17 cellular contexts compared by ENCODE assay signal in the genomic region with DNA sequence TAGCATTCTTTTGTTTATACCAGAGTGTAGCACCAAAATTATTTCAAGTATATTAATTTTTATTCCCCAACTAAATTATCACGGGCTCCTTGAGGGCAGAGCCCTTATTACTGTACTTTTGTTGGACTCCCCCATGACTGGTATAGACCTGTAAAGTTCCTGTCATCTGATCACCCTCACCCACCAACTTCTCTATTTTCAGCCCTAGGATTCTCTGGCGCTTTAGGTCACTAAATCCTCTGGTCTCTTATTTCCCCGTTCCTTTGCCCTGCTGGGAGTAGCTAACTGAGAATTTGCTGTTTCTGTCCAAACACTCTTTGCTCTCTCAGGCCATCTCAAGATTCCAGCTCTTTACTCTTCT. TPM values are rescaled to one million over a fixed set of nuclear protein-coding genes. Genes with fewer than 3 reads are reported as not detected.
DNase-seq lines count a peak whose midpoint lies in the region; ATAC-seq lines count a peak whose summit lies in the region.
"Had no signal": no experiment of that assay in that cellular context is flagged by ENCODE, and none has a peak within 500 bp of the region (broad histone marks: within the 10 kb centered on the region; RNA-seq: fewer than 3 reads in every experiment).

No MANE protein-coding gene starts in this region.

- ATAC-seq in GM18498 (IDR thresholded peaks at IDR 0.05; ENCODE audit: unreplicated experiment) (peak; percentile 26), GM19328 (IDR thresholded peaks at IDR 0.05; ENCODE audit: unreplicated experiment) (peak; percentile 13), HG02852 (IDR thresholded peaks at IDR 0.05; ENCODE audit: unreplicated experiment) (peak; percentile 16), HG03565 (IDR thresholded peaks at IDR 0.05; ENCODE audit: unreplicated experiment) (peak; percentile 14), Right ventricle myocardium superior (ENCODE audit: poor library complexity) (no peak)
- no peak for ATAC-seq in activated naive CD8-positive, alpha-beta T cell treated with anti-CD3 and anti-CD28 coated beads, Interleukin-2, amount 50 U/mL, for 24 hours

- DNase-seq in NCI-H2196 treated with DMSO at 0.1 percent for 48 hours (lab: John Stamatoyannopoulos, UW; ENCODE audit: unreplicated experiment) (no peak), NCI-H2196 (lab: John Stamatoyannopoulos, UW; ENCODE audit: unreplicated experiment) (no peak), Right ventricle myocardium superior (no peak)
- DNase-seq in activated naive CD8-positive, alpha-beta T cell treated with anti-CD3 and anti-CD28 coated beads, Interleukin-2, amount 50 U/mL, for 24 hours, result no peak
- DNase-seq: DND-41, head of caudate nucleus, IMR-90, left ventricle myocardium inferior, NCI-H1105 treated with DMSO at 0.1 percent for 48 hours, NCI-H526 treated with DMSO at 0.1 percent for 48 hours had no signal

- H3K27me3 Mint-ChIP-seq in activated naive CD8-positive, alpha-beta T cell treated with anti-CD3 and anti-CD28 coated beads, Interleukin-2, amount 50 U/mL, for 24 hours, result no peaks in the 10 kb centered on the region
- H3K27me3 Mint-ChIP-seq: activated naive CD4-positive, alpha-beta T cell treated with anti-CD3 and anti-CD28 coated beads, Interleukin-2, amount 50 U/mL, for 24 hours had no signal

- H3K27ac Mint-ChIP-seq in activated naive CD8-positive, alpha-beta T cell treated with anti-CD3 and anti-CD28 coated beads, Interleukin-2, amount 50 U/mL, for 24 hours, result no peak overlapping the region
- H3K27ac Mint-ChIP-seq: activated naive CD4-positive, alpha-beta T cell treated with anti-CD3 and anti-CD28 coated beads, Interleukin-2, amount 50 U/mL, for 24 hours had no signal

- peaks cover 4% of the 10 kb centered on the region for H3K36me3 Mint-ChIP-seq in activated naive CD8-positive, alpha-beta T cell treated with anti-CD3 and anti-CD28 coated beads, Interleukin-2, amount 50 U/mL, for 24 hours (ENCODE audit: low read depth)
- H3K36me3 Mint-ChIP-seq: activated naive CD4-positive, alpha-beta T cell treated with anti-CD3 and anti-CD28 coated beads, Interleukin-2, amount 50 U/mL, for 24 hours had no signal

- intact Hi-C loops in Right ventricle myocardium superior (cut with DNase I), result no loop called here

- peaks cover 6% of the 10 kb centered on the region for H3K9me3 Mint-ChIP-seq in activated naive CD8-positive, alpha-beta T cell treated with anti-CD3 and anti-CD28 coated beads, Interleukin-2, amount 50 U/mL, for 24 hours
- H3K9me3 Mint-ChIP-seq: activated naive CD4-positive, alpha-beta T cell treated with anti-CD3 and anti-CD28 coated beads, Interleukin-2, amount 50 U/mL, for 24 hours; central memory CD8-positive, alpha-beta T cell had no signal

- no peak overlapping the region for H3K4me3 Mint-ChIP-seq in activated naive CD8-positive, alpha-beta T cell treated with anti-CD3 and anti-CD28 coated beads, Interleukin-2, amount 50 U/mL, for 24 hours
- H3K4me3 Mint-ChIP-seq: activated naive CD4-positive, alpha-beta T cell treated with anti-CD3 and anti-CD28 coated beads, Interleukin-2, amount 50 U/mL, for 24 hours had no signal

- peaks cover 29% of the 10 kb centered on the region for H3K4me1 Mint-ChIP-seq in activated naive CD8-positive, alpha-beta T cell treated with anti-CD3 and anti-CD28 coated beads, Interleukin-2, amount 50 U/mL, for 24 hours

RNA-seq across cellular contexts. Expression of a gene that starts 3.2 kb away (rescaled TPM):
- not detected for total RNA-seq in Right ventricle myocardium superior
- total RNA-seq: left ventricle myocardium inferior had no signal

RNA-seq across cellular contexts. Expression of a gene that starts 37.6 kb away (rescaled TPM):
- total RNA-seq in Right ventricle myocardium superior, result not detected
- total RNA-seq: IMR-90, left ventricle myocardium inferior, right atrium auricular region had no signal

RNA-seq across cellular contexts. Expression of a gene that starts 57.7 kb away (rescaled TPM):
- not detected for total RNA-seq in Right ventricle myocardium superior
- total RNA-seq: IMR-90, left ventricle myocardium inferior had no signal

Comparison
In these comparisons a context has a peak if more than half of its experiments do, and no peak if none do; other contexts are left out.
1. ATAC-seq: peak in GM18498 (single experiment), GM19328 (single experiment), HG02852 (single experiment) and HG03565 (single experiment); none in Right ventricle myocardium superior (single experiment) and activated naive CD8-positive, alpha-beta T cell treated with anti-CD3 and anti-CD28 coated beads, Interleukin-2, amount 50 U/mL, for 24 hours (single experiment).